In genomic region chr4:5435201-5435600, GRCh38 we compare ENCODE assay signal across 19 cellular contexts.
"Had no signal": no experiment of that assay in that cellular context is flagged by ENCODE, and none has a peak within 500 bp of the region (broad histone marks: within the 10 kb centered on the region; RNA-seq: fewer than 3 reads in every experiment).

No MANE protein-coding gene starts in this region.

- ATAC-seq: heart left ventricle; left lung; lower lobe of right lung; stimulated activated naive B cell treated with anti-CD40 and anti-IgM and Interleukin-4, amounts not matched to agents 10 μg/mL and 1 μg/mL and 100 μg/mL, for 72 hours; stimulated activated naive CD8-positive, alpha-beta T cell treated with anti-CD3 and anti-CD28 coated beads, Interleukin-15, amount 100 ng/mL, for 72 hours; upper lobe of right lung had no signal

- H3K4me3 ChIP-seq: coronary artery, heart left ventricle, left lung, lower lobe of right lung, sigmoid colon, skin epidermis, testis, tibial nerve, upper lobe of right lung had no signal

- H3K27ac ChIP-seq: coronary artery, heart left ventricle, left lung, lower lobe of right lung, sigmoid colon, skin epidermis, testis, tibial nerve, upper lobe of right lung had no signal

- DNase-seq: effector CD4-positive, alpha-beta T cell; foreskin melanocyte; heart left ventricle; hippocampal formation; left lung; lower lobe of right lung; mesenchymal stem cell; naive B cell; posterior cingulate gyrus; sigmoid colon; stimulated activated CD4-positive, alpha-beta T cell treated with anti-CD3 and anti-CD28 coated beads, Interleukin-2, amount 100 ng/mL, for 24 hours; stimulated activated CD4-positive, alpha-beta T cell treated with anti-CD3 and anti-CD28 coated beads, Interleukin-4, amount 100 ng/mL, for 4 hours; stimulated activated naive B cell treated with anti-CD40 and anti-IgM and Interleukin-4, amounts not matched to agents 10 μg/mL and 1 μg/mL and 100 μg/mL, for 72 hours; stimulated activated naive CD8-positive, alpha-beta T cell treated with anti-CD3 and anti-CD28 coated beads, Interleukin-15, amount 100 ng/mL, for 72 hours; testis; upper lobe of right lung had no signal

- H3K27me3 ChIP-seq: heart left ventricle, left lung, sigmoid colon, testis, tibial nerve, upper lobe of right lung had no signal

- H3K36me3 ChIP-seq: heart left ventricle, left lung, lower lobe of right lung, sigmoid colon, tibial nerve, upper lobe of right lung had no signal

- H3K9me3 ChIP-seq: lower lobe of right lung, sigmoid colon, testis, upper lobe of right lung had no signal

- H3K4me1 ChIP-seq: heart left ventricle, left lung, lower lobe of right lung, sigmoid colon, testis, tibial nerve, upper lobe of right lung had no signal
